ENCODE assay signal across 8 cellular contexts in the genomic region with DNA sequence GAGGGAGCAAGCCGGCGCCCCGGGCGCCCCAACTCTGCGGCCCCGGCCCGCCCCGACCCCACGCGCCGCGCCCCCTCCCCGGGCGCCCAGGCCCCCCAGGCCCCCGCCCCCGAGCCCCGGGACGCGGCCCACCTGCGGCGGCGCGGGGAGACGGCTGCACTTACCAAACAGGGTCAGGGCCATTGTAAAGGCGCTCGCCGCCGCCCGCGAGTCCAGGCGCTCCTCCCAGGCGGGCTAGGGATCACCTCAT. TPM values are rescaled to one million over a fixed set of nuclear protein-coding genes. Genes with fewer than 3 reads are reported as not detected.
DNase-seq lines count a peak whose midpoint lies in the region; ATAC-seq and TF ChIP-seq lines count a peak whose summit lies in the region.

No MANE protein-coding gene starts in this region.

- peaks cover 80% of the 10 kb centered on the region for H3K27me3 ChIP-seq in mononuclear cell (ENCODE audit: insufficient read depth, low read length)

- H3K9me3 ChIP-seq in mononuclear cell (ENCODE audit: low read depth, low read length) = no peaks in the 10 kb centered on the region

- DNase-seq in AG10803 (ENCODE audit: low read depth) (no peak), LNCaP clone FGC (ENCODE audit: low read depth) (no peak), choroid plexus epithelial cell (ENCODE audit: low read depth) (no peak), NCI-H1694 treated with DMSO at 0.1 percent for 48 hours (lab: John Stamatoyannopoulos, UW) (no peak), NCI-H2196 (lab: John Stamatoyannopoulos, UW; ENCODE audit: unreplicated experiment) (no peak)
- no peak for DNase-seq in activated CD4-positive, CD25-positive, alpha-beta regulatory T cell (lab: John Stamatoyannopoulos, UW)

- no peak for TF ChIP-seq CTCF in AG10803 (conservative IDR thresholded peaks at IDR 0.05; ENCODE audit: low read length)
- no peak for TF ChIP-seq CTCF in LNCaP clone FGC (IDR thresholded peaks at IDR 0.05; ENCODE audit: control insufficient read depth, extremely low read depth, insufficient read depth)
- TF ChIP-seq CTCF in choroid plexus epithelial cell (conservative IDR thresholded peaks at IDR 0.05; ENCODE audit: low read depth, low read length) = no peak

- H3K4me1 ChIP-seq in mononuclear cell (ENCODE audit: insufficient read depth, low read length) = peaks cover 6% of the 10 kb centered on the region

- ATAC-seq in GM19463 (IDR thresholded peaks at IDR 0.05; ENCODE audit: unreplicated experiment) = peak; percentile 33

- peak overlapping the region; percentile 66 for H3K4me3 ChIP-seq in AG10803 (ENCODE audit: low read length)
- peak overlapping the region; percentile 45 for H3K4me3 ChIP-seq in LNCaP clone FGC (ENCODE audit: low read depth, low read length)
- H3K4me3 ChIP-seq in choroid plexus epithelial cell (ENCODE audit: low read depth, low read length) = peak overlapping the region; percentile 64
- peak overlapping the region; percentile 28 for H3K4me3 ChIP-seq in mononuclear cell (ENCODE audit: low read length)

RNA-seq across cellular contexts. Expression of gene CHN1, which starts 0.5 kb away (rescaled TPM):
- total RNA-seq in mononuclear cell = 3.0 TPM
